In the genomic region with DNA sequence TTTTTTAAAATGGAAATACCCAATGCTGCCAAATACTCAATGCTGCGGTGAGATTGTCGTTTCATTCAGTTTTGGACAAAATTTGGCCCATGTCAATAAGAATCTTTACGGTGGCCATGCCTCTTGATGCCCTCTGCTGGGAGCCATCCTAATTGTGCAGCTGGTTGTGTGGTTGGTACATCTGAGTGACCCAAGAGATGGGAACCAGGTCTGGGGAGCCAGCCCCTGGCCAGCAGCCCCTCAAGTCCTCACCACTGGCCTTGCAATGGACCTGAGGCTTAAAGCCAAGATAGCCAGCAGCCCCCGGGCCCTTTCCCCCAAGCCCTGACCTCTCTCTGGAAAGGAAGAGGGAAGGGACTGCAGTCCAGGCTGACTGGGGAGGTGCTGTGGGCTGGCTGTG, we compare ENCODE assay signal across 15 cellular contexts. TPM values are rescaled to one million over a fixed set of nuclear protein-coding genes. Genes with fewer than 3 reads are reported as not detected.
DNase-seq lines count a peak whose midpoint lies in the region; ATAC-seq and TF ChIP-seq lines count a peak whose summit lies in the region.
"Had no signal": no experiment of that assay in that cellular context is flagged by ENCODE, and none has a peak within 500 bp of the region (broad histone marks: within the 10 kb centered on the region; RNA-seq: fewer than 3 reads in every experiment).

No MANE protein-coding gene starts in this region.

- no peaks in the 10 kb centered on the region for H3F3A ChIP-seq in MM.1S (ENCODE audit: insufficient read depth, low read length)

- H3K36me3 ChIP-seq in MM.1S (replicated peaks; ENCODE audit: insufficient read depth, low read length) (no peaks in the 10 kb centered on the region), right lobe of liver (no peaks in the 10 kb centered on the region)

- no peaks in the 10 kb centered on the region for H3K27me3 ChIP-seq in MM.1S (replicated peaks; ENCODE audit: insufficient read depth, low read length)
- no peaks in the 10 kb centered on the region for H3K27me3 ChIP-seq in right lobe of liver

- H3K4me2 ChIP-seq in MM.1S (ENCODE audit: low read depth, low read length): no peak overlapping the region

- no peak overlapping the region for H3K9ac ChIP-seq in MM.1S (ENCODE audit: low read length)

- no peak for TF ChIP-seq POLR2A in right lobe of liver (IDR thresholded peaks at IDR 0.05)

- WGBS in right lobe of liver (ENCODE audit: insufficient coverage, low coverage, low lambda C conversion rate, missing lambda C conversion rate): 85% methylated on average over 3 of the region's 4 CpGs

- H3K27ac ChIP-seq in MM.1S (ENCODE audit: low read length) (no peak overlapping the region), right lobe of liver (no peak overlapping the region)

- intact Hi-C loops in right lobe of liver (cut with DNase I): no loop called here

- H3K9me2 ChIP-seq in MM.1S (replicated peaks; ENCODE audit: insufficient read depth, low read length): no peaks in the 10 kb centered on the region

- peak; percentile 18 for TF ChIP-seq CTCF in GM12864 (IDR thresholded peaks at IDR 0.05; ENCODE audit: low read depth, low read length, missing control alignments)
- TF ChIP-seq CTCF in MM.1S (IDR thresholded peaks at IDR 0.05; ENCODE audit: low read length): peak; percentile 10
- peak in 3 of 4 donors; percentile 13 to 28 (median 15) for TF ChIP-seq CTCF in right lobe of liver (IDR thresholded peaks at IDR 0.05)

- DNase-seq in GM12864 (ENCODE audit: low read depth): no peak
- DNase-seq in MM.1S: no peak
- peak; percentile 26 for DNase-seq in cerebellum (ENCODE audit: low spot score)
- DNase-seq in right lobe of liver: no peak
- no peak for DNase-seq in COLO829 (ENCODE audit: low spot score)
- DNase-seq: activated B cell treated with CpG ODN at 0.5 μM for 24 hours; activated CD8-positive, alpha-beta memory T cell treated with anti-CD3 and anti-CD28 coated beads, Interleukin-2, amount 50 U/mL, for 48 hours; activated naive CD8-positive, alpha-beta T cell treated with anti-CD3 and anti-CD28 coated beads, Interleukin-2, amount 10 ng/mL, durations not matched to agents 7 days and 5 days; COR-L47; cortex of kidney; NCI-H2171; SW 1271 had no signal

- ATAC-seq in right lobe of liver (peak in 2 of 4 donors; percentile 16 to 38), HG02973 (IDR thresholded peaks at IDR 0.05; ENCODE audit: unreplicated experiment) (no peak), GM19035 (IDR thresholded peaks at IDR 0.05; ENCODE audit: unreplicated experiment) (no peak), GM19463 (IDR thresholded peaks at IDR 0.05; ENCODE audit: unreplicated experiment) (no peak)

- H4K20me1 ChIP-seq in MM.1S (ENCODE audit: insufficient read depth, low read length): no peaks in the 10 kb centered on the region

- H3K4me3 ChIP-seq in GM12864 (ENCODE audit: low read depth, low read length) (no peak overlapping the region), MM.1S (ENCODE audit: low read length) (no peak overlapping the region), right lobe of liver (no peak overlapping the region)

- no peaks in the 10 kb centered on the region for H3K79me2 ChIP-seq in MM.1S (ENCODE audit: low read length)

- no peak overlapping the region for H2AFZ ChIP-seq in MM.1S (ENCODE audit: low read length)

- H3K4me1 ChIP-seq in MM.1S (ENCODE audit: low read length): no peaks in the 10 kb centered on the region
- peaks cover 0 to 25% (median 2%) of the 10 kb centered on the region in 4 donors for H3K4me1 ChIP-seq in right lobe of liver

- no peaks in the 10 kb centered on the region for H3K9me3 ChIP-seq in MM.1S (replicated peaks; ENCODE audit: insufficient read depth, low read length)
- no peaks in the 10 kb centered on the region for H3K9me3 ChIP-seq in right lobe of liver

RNA-seq across cellular contexts. Expression of gene ESYT3, which starts 36.4 kb away (rescaled TPM):
- total RNA-seq in cerebellum (10.0 TPM), right lobe of liver (under 1 TPM in 5 of 6 experiments, not detected in 1; 0.05 to 0.92 (median 0.29) TPM)
- total RNA-seq: activated B cell treated with CpG ODN at 0.5 μM for 24 hours had no signal

RNA-seq across cellular contexts. Expression of gene MRAS, which starts 49.6 kb away (rescaled TPM):
- 50.1 TPM for total RNA-seq in cerebellum
- total RNA-seq in right lobe of liver: 1 to 10 TPM; 2.5 to 7.9 (median 6.9) TPM
